Comparison of ENCODE assay signal across 8 cellular contexts in the genomic region with DNA sequence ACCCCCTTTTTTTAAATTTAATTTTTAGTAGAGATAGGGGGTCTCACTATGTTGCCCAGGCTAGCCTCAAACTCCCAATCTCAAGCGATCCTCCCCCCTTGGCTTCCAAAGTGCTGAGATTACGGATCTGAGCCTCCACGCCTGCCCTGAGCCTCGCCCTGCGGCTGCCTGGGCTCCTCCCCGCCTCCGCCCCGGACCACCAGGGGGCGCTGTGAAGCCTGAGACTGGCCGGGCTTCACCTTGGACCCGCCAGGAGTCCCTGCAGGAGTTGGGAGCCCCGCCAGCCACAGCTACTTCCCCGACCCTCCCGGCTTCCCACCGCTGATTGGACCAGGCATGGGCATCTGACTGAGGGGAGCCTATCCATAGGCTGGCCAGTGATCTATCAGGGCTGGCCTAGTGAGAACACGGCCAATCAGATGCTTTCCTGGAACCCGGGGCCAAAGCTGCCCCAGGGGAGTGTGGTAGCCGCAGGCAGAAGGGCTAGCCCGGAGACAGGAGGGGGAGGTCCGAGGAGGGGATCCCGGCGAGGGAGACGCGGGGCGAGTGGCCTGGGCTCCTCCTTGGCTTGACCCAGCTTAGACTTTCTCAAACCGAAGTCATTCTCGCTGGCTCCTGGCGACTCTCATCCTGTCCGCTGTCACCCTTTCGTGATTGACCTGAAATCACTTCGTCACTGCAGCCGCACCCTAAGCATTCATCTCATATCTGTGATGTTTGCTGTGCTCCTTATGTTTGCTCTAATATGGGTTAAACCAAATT. TPM values are rescaled to one million over a fixed set of nuclear protein-coding genes. Genes with fewer than 3 reads are reported as not detected.
A peak's percentile ranks its signal among the peaks of the same experiment; 100 is the strongest.
DNase-seq lines count a peak whose midpoint lies in the region; TF ChIP-seq lines count a peak whose summit lies in the region.

No MANE protein-coding gene starts in this region.

- no peaks in the 10 kb centered on the region for H4K20me1 ChIP-seq in osteoblast (ENCODE audit: insufficient read depth, low read length)

- H3K4me1 Mint-ChIP-seq in activated naive CD4-positive, alpha-beta T cell treated with anti-CD3 and anti-CD28 coated beads, Interleukin-2, amount 50 U/mL, for 24 hours = peaks cover 31% of the 10 kb centered on the region
- H3K4me1 Mint-ChIP-seq in glutamatergic neuron (ENCODE audit: low read depth, unreplicated experiment) = peaks cover 7% of the 10 kb centered on the region

- peak overlapping the region; percentile 68 for H3K4me3 ChIP-seq in GM06990 (replicated peaks; ENCODE audit: low read depth, low read length)
- H3K4me3 ChIP-seq in HFF-Myc (replicated peaks; ENCODE audit: low read depth, low read length) = peak overlapping the region; percentile 59
- peak overlapping the region; percentile 90 for H3K4me3 ChIP-seq in osteoblast (ENCODE audit: insufficient read depth, low read length)
- peak overlapping the region; percentile 61 for H3K4me3 ChIP-seq in thymus (ENCODE audit: low read length)

- peak; percentile 95 for DNase-seq in GM06990 (ENCODE audit: extremely low read depth, insufficient read length)
- peak; percentile 97 for DNase-seq in HFF-Myc (ENCODE audit: extremely low read depth, low read depth)
- DNase-seq in MV-4-11 (lab: John Stamatoyannopoulos, UW) = peak; percentile 95
- DNase-seq in SK-N-DZ (ENCODE audit: low spot score) = peak; percentile 96
- DNase-seq in glutamatergic neuron = peak; percentile 100
- DNase-seq in osteoblast (ENCODE audit: insufficient read length, low spot score, missing footprints) = peak; percentile 100

- WGBS in thymus = under 1% methylated on average over 32 of the region's 32 CpGs

- no peaks in the 10 kb centered on the region for H3K79me2 ChIP-seq in osteoblast (ENCODE audit: insufficient read depth, low read length)

- no peaks in the 10 kb centered on the region for H3K27me3 Mint-ChIP-seq in activated naive CD4-positive, alpha-beta T cell treated with anti-CD3 and anti-CD28 coated beads, Interleukin-2, amount 50 U/mL, for 24 hours
- H3K27me3 Mint-ChIP-seq in glutamatergic neuron (ENCODE audit: unreplicated experiment) = peaks cover 5% of the 10 kb centered on the region

- no peaks in the 10 kb centered on the region for H3K36me3 ChIP-seq in GM06990 (ENCODE audit: control insufficient read depth, insufficient read depth, low read length)
- no peaks in the 10 kb centered on the region for H3K36me3 ChIP-seq in osteoblast (ENCODE audit: insufficient read depth, low read length)
- no peaks in the 10 kb centered on the region for H3K36me3 ChIP-seq in thymus (ENCODE audit: control insufficient read depth, insufficient read depth)

- H2AFZ ChIP-seq in osteoblast (ENCODE audit: low read length) = peak overlapping the region; percentile 99

- H3K4me1 ChIP-seq in osteoblast (ENCODE audit: insufficient read depth, low read length) = peaks cover 10% of the 10 kb centered on the region
- peaks cover 9% of the 10 kb centered on the region for H3K4me1 ChIP-seq in thymus (ENCODE audit: control insufficient read depth, insufficient read depth, low read length)

- no peaks in the 10 kb centered on the region for H3K36me3 Mint-ChIP-seq in activated naive CD4-positive, alpha-beta T cell treated with anti-CD3 and anti-CD28 coated beads, Interleukin-2, amount 50 U/mL, for 24 hours
- H3K36me3 Mint-ChIP-seq in glutamatergic neuron (ENCODE audit: unreplicated experiment) = no peaks in the 10 kb centered on the region

- H3K27ac ChIP-seq in osteoblast (ENCODE audit: low read depth, low read length) = peak overlapping the region; percentile 67
- peak overlapping the region; percentile 80 for H3K27ac ChIP-seq in thymus (ENCODE audit: low read depth)

- peak overlapping the region; percentile 84 for H3K4me3 Mint-ChIP-seq in activated naive CD4-positive, alpha-beta T cell treated with anti-CD3 and anti-CD28 coated beads, Interleukin-2, amount 50 U/mL, for 24 hours
- H3K4me3 Mint-ChIP-seq in glutamatergic neuron (ENCODE audit: unreplicated experiment) = peak overlapping the region; percentile 96

- H3K27me3 ChIP-seq in GM06990 (replicated peaks; ENCODE audit: control insufficient read depth, insufficient read depth, low read length) = no peaks in the 10 kb centered on the region
- no peaks in the 10 kb centered on the region for H3K27me3 ChIP-seq in osteoblast (ENCODE audit: insufficient read depth, low read length)
- no peaks in the 10 kb centered on the region for H3K27me3 ChIP-seq in thymus (ENCODE audit: control insufficient read depth, insufficient read depth)

- H3K9me3 ChIP-seq in osteoblast (ENCODE audit: low read depth, low read length) = no peaks in the 10 kb centered on the region
- no peaks in the 10 kb centered on the region for H3K9me3 ChIP-seq in thymus (ENCODE audit: control insufficient read depth)

- H3K27ac Mint-ChIP-seq in activated naive CD4-positive, alpha-beta T cell treated with anti-CD3 and anti-CD28 coated beads, Interleukin-2, amount 50 U/mL, for 24 hours = peak overlapping the region; percentile 83
- peak overlapping the region; percentile 94 for H3K27ac Mint-ChIP-seq in glutamatergic neuron (ENCODE audit: unreplicated experiment)

- TF ChIP-seq CTCF in GM06990 (IDR thresholded peaks at IDR 0.05; ENCODE audit: insufficient read depth, low read length, poor library complexity, severe bottlenecking) = peak; percentile 99
- TF ChIP-seq CTCF in HFF-Myc (IDR thresholded peaks at IDR 0.05; ENCODE audit: low read depth, low read length, missing control alignments) = peak; percentile 98
- peak; percentile 99 for TF ChIP-seq CTCF in glutamatergic neuron (IDR thresholded peaks at IDR 0.05; ENCODE audit: partially characterized antibody, unreplicated experiment)
- TF ChIP-seq CTCF in osteoblast (IDR thresholded peaks at IDR 0.05; ENCODE audit: extremely low read depth, low read depth, low read length) = peak; percentile 95

- no peaks in the 10 kb centered on the region for H3K9me3 Mint-ChIP-seq in activated naive CD4-positive, alpha-beta T cell treated with anti-CD3 and anti-CD28 coated beads, Interleukin-2, amount 50 U/mL, for 24 hours
- H3K9me3 Mint-ChIP-seq in glutamatergic neuron (ENCODE audit: unreplicated experiment) = peaks cover 7% of the 10 kb centered on the region

- H3K4me2 ChIP-seq in osteoblast (ENCODE audit: insufficient read depth, low read length) = peak overlapping the region; percentile 100

RNA-seq across cellular contexts. Expression of gene ANKRD9, which starts 15.1 kb away (rescaled TPM):
- 14.0 and 17.8 TPM in 2 replicates for polyA plus RNA-seq in SK-N-DZ (2014; cell fraction: cytosol; rRNA removed)
- 37.9 and 66.9 TPM in 2 replicates for polyA plus RNA-seq in SK-N-DZ (2014; cell fraction: nucleus; rRNA removed)
- total RNA-seq in glutamatergic neuron (ENCODE audit: unreplicated experiment) (3.5 TPM), osteoblast (13.6 and 15.6 TPM in 2 replicates)
- polyA plus RNA-seq in thymus = 3.5 TPM

Comparison
In these comparisons a context has a peak if more than half of its experiments do, and no peak if none do; other contexts are left out.
1. Peak in every context shown above with its lines: DNase-seq, H3K4me3 ChIP-seq and H3K27ac ChIP-seq.